Comparison of ENCODE assay signal across 10 cellular contexts in genomic region chr17:35222452-35222851, GRCh38. TPM values are rescaled to one million over a fixed set of nuclear protein-coding genes. Genes with fewer than 3 reads are reported as not detected.
"Had no signal": no experiment of that assay in that cellular context is flagged by ENCODE, and none has a peak within 500 bp of the region (broad histone marks: within the 10 kb centered on the region; RNA-seq: fewer than 3 reads in every experiment).

No MANE protein-coding gene starts in this region.

- FAIRE-seq: HTR-8/SVneo had no signal

- DNase-seq: GM23248, H7, KBM-7 had no signal

- ATAC-seq: HCT116 had no signal

- H3K4me2 ChIP-seq: KMS-11 had no signal

- H3K4me1 ChIP-seq: HAP-1 had no signal

- H3K9ac ChIP-seq: GM23248, KMS-11 had no signal

- H3K4me3 ChIP-seq: GM23248, HAP-1 had no signal

- H3K36me3 ChIP-seq: HAP-1 had no signal

- H2AFZ ChIP-seq: GM23248 had no signal

- H3K9me3 ChIP-seq: HAP-1 had no signal

- H3K27ac ChIP-seq: GM23248, KMS-11 had no signal

RNA-seq across cellular contexts. Expression of gene SLC35G3, which starts 28.3 kb away (rescaled TPM):
- total RNA-seq: GM23248, H4, H7, HT-29 had no signal
- polyA plus RNA-seq: GM23248, IgD-negative memory B cell had no signal
